In genomic region chr1:244833734-244834595, GRCh38 we compare ENCODE assay signal across 1 cellular context.
TF ChIP-seq lines count a peak whose summit lies in the region.

No MANE protein-coding gene starts in this region.

TF ChIP-seq in GM12878, 131 proteins besides CTCF, POLR2A, EP300 and RAD21 (continued from another document):
- TF ChIP-seq ZBTB40 (IDR thresholded peaks at IDR 0.05; ENCODE audit: borderline replicate concordance): no peak; the same call in 1 of the 2 replicates
- no peak for TF ChIP-seq EZH2 (IDR thresholded peaks at IDR 0.05; ENCODE audit: borderline replicate concordance, control insufficient read depth, low read depth, low read length)
- TF ChIP-seq PAX5 (IDR thresholded peaks at IDR 0.05; ENCODE audit: borderline replicate concordance, low read depth, low read length): no peak
- peak; percentile 62 for TF ChIP-seq EED (IDR thresholded peaks at IDR 0.05; ENCODE audit: low read depth)
- no peak for TF ChIP-seq SMAD5 (IDR thresholded peaks at IDR 0.05; ENCODE audit: low read depth)
- peak; percentile 63 for TF ChIP-seq NFIC (IDR thresholded peaks at IDR 0.05; ENCODE audit: low read depth, low read length)
- TF ChIP-seq E2F4 (IDR thresholded peaks at IDR 0.05; ENCODE audit: low read depth, low read length): no peak
- TF ChIP-seq CREM (IDR thresholded peaks at IDR 0.05; ENCODE audit: low read depth): no peak
- peak; percentile 66 for TF ChIP-seq MLLT1 (IDR thresholded peaks at IDR 0.05)
- TF ChIP-seq CBX5 (IDR thresholded peaks at IDR 0.05; ENCODE audit: low read depth): no peak
- 0 out of 2 replicates have a peak, but pooled peaks have one; percentile 26 for TF ChIP-seq ZSCAN29 (IDR thresholded peaks at IDR 0.05)
